1 cellular context compared by ENCODE assay signal in genomic region chr22:16563555-16564520, GRCh38.
TF ChIP-seq lines count a peak whose summit lies in the region.

No MANE protein-coding gene starts in this region.

TF ChIP-seq in K562, 482 proteins besides CTCF, POLR2A, EP300 and RAD21:
- TF ChIP-seq PYGO2 (tag; IDR thresholded peaks at IDR 0.05) = no peak
- TF ChIP-seq HMGN3 (IDR thresholded peaks at IDR 0.05; ENCODE audit: borderline replicate concordance, extremely low read depth, insufficient read length, low read depth, low read length) = peak; percentile 26
- peak; percentile 25 for TF ChIP-seq FIP1L1 (IDR thresholded peaks at IDR 0.05; ENCODE audit: low read depth, low read length, poor library complexity, severe bottlenecking)
- TF ChIP-seq CBX3 (IDR thresholded peaks at IDR 0.05; ENCODE audit: borderline replicate concordance in 1 of 2, low read length in 2 of 2) = peak in 1 of 2 experiments; percentile 32; a peak in 1 of 3 replicates
- TF ChIP-seq ZNF124 (CRISPR knock-in tag; IDR thresholded peaks at IDR 0.05) = no peak
- TF ChIP-seq ERF (CRISPR knock-in tag; IDR thresholded peaks at IDR 0.05) = no peak
